In genomic region chr5:148820778-148821395, GRCh38 we compare ENCODE assay signal across 8 cellular contexts. TPM values are rescaled to one million over a fixed set of nuclear protein-coding genes. Genes with fewer than 3 reads are reported as not detected.
A peak's percentile ranks its signal among the peaks of the same experiment; 100 is the strongest.
DNase-seq lines count a peak whose midpoint lies in the region; ATAC-seq and TF ChIP-seq lines count a peak whose summit lies in the region.

No MANE protein-coding gene starts in this region.

- peak; percentile 74 for TF ChIP-seq CTCF in left ventricle myocardium inferior (IDR thresholded peaks at IDR 0.05; ENCODE audit: borderline replicate concordance)
- TF ChIP-seq CTCF in astrocyte of the cerebellum (IDR thresholded peaks at IDR 0.05; ENCODE audit: low read depth, low read length, missing control alignments): peak; percentile 73

- H3K27me3 ChIP-seq in left ventricle myocardium inferior (ENCODE audit: low read depth) (no peaks in the 10 kb centered on the region), Karpas-422 (ENCODE audit: low read length) (no peaks in the 10 kb centered on the region)

- H3K4me1 ChIP-seq in left ventricle myocardium inferior: peaks cover 26% of the 10 kb centered on the region
- H3K4me1 ChIP-seq in Karpas-422 (ENCODE audit: low read length): peaks cover 86% of the 10 kb centered on the region

- no peaks in the 10 kb centered on the region for H3K9me3 ChIP-seq in left ventricle myocardium inferior (replicated peaks)
- no peaks in the 10 kb centered on the region for H3K9me3 ChIP-seq in Karpas-422 (ENCODE audit: low read length)

- DNase-seq in left ventricle myocardium inferior (no peak), cardiac septum (ENCODE audit: low spot score) (no peak), Karpas-422 (peak; percentile 73), astrocyte of the cerebellum (ENCODE audit: low read depth) (peak; percentile 40), medulla oblongata (ENCODE audit: extremely low spot score) (peak; percentile 58)
- no peak for DNase-seq in stimulated activated CD8-positive, alpha-beta memory T cell treated with anti-CD3 and anti-CD28 coated beads, Interleukin-4, amount 100 ng/mL, for 48 hours

- ATAC-seq in GM21786 (IDR thresholded peaks at IDR 0.05; ENCODE audit: unreplicated experiment) (no peak), GM18520 (IDR thresholded peaks at IDR 0.05; ENCODE audit: unreplicated experiment) (no peak)

- H3K9me2 ChIP-seq in Karpas-422 (replicated peaks; ENCODE audit: insufficient read depth, low read length): no peaks in the 10 kb centered on the region

- intact Hi-C loops in left ventricle myocardium inferior (cut with micrococcal nuclease): loop anchor here (10.0 kb wide), 1 partner anchor 134 kb away; no protein-coding TSS in a partner anchor
- intact Hi-C loops in cardiac septum (cut with DNase I): loop anchor here (5.0 to 10.0 kb wide), 3 partner anchors 174 to 291 kb away; no protein-coding TSS in a partner anchor

- H3K9ac ChIP-seq in Karpas-422 (ENCODE audit: low read length): no peak overlapping the region

- H3K4me3 ChIP-seq in left ventricle myocardium inferior: no peak overlapping the region
- no peak overlapping the region for H3K4me3 ChIP-seq in Karpas-422 (ENCODE audit: low read length)
- H3K4me3 ChIP-seq in astrocyte of the cerebellum (ENCODE audit: low read depth, low read length): no peak overlapping the region

- no peak overlapping the region for H3K4me2 ChIP-seq in Karpas-422 (ENCODE audit: low read depth, low read length, poor library complexity, severe bottlenecking)

- H4K20me1 ChIP-seq in Karpas-422 (ENCODE audit: insufficient read depth, low read depth, low read length): no peaks in the 10 kb centered on the region

- H3K27ac ChIP-seq in left ventricle myocardium inferior (replicated peaks) (no peak overlapping the region), Karpas-422 (ENCODE audit: low read length) (peak overlapping the region; percentile 35)

- H2AFZ ChIP-seq in Karpas-422 (ENCODE audit: low read length): no peak overlapping the region

- H3K36me3 ChIP-seq in left ventricle myocardium inferior (no peaks in the 10 kb centered on the region), Karpas-422 (ENCODE audit: insufficient read depth, low read length) (no peaks in the 10 kb centered on the region)

- in situ Hi-C loops in astrocyte of the cerebellum (cut with HindIII; ENCODE audit: low sequenced_read_pairs): no loop called here

- H3K79me2 ChIP-seq in Karpas-422 (ENCODE audit: low read length): no peaks in the 10 kb centered on the region

RNA-seq across cellular contexts. Expression of gene ADRB2, which starts 5.5 kb away (rescaled TPM):
- 5.1 TPM for total RNA-seq in left ventricle myocardium inferior
- total RNA-seq in cardiac septum: 2.6 TPM
- total RNA-seq in Karpas-422 (2014; rRNA removed; shearing (Covaris generic); ENCODE audit: low replicate concordance): 37.0 and 39.9 TPM in 2 replicates

Comparison
In these comparisons a context has a peak if more than half of its experiments do, and no peak if none do; other contexts are left out.
1. DNase-seq: peak in Karpas-422 (single experiment), astrocyte of the cerebellum (single experiment) and medulla oblongata (single experiment); none in left ventricle myocardium inferior (single experiment), cardiac septum (single experiment) and stimulated activated CD8-positive, alpha-beta memory T cell treated with anti-CD3 and anti-CD28 coated beads, Interleukin-4, amount 100 ng/mL, for 48 hours (single experiment).